Comparison of ENCODE assay signal across 9 cellular contexts in genomic region chr21:45011911-45012660, GRCh38.
DNase-seq lines count a peak whose midpoint lies in the region; ATAC-seq, FAIRE-seq and TF ChIP-seq lines count a peak whose summit lies in the region.
"Had no signal": no experiment of that assay in that cellular context is flagged by ENCODE, and none has a peak within 500 bp of the region (broad histone marks: within the 10 kb centered on the region; RNA-seq: fewer than 3 reads in every experiment).

No MANE protein-coding gene starts in this region.

- H3K36me3 Mint-ChIP-seq in activated CD4-positive, alpha-beta T cell treated with anti-CD3 and anti-CD28 coated beads for 36 hours (ENCODE audit: low read depth): no peaks in the 10 kb centered on the region
- H3K36me3 Mint-ChIP-seq in activated CD8-positive, alpha-beta T cell treated with anti-CD3 and anti-CD28 coated beads, Interleukin-2, amount 10 ng/mL, durations not matched to agents 7 days and 5 days (ENCODE audit: low read depth): no peaks in the 10 kb centered on the region

- peaks cover 19% of the 10 kb centered on the region for H3K27me3 Mint-ChIP-seq in activated CD4-positive, alpha-beta T cell treated with anti-CD3 and anti-CD28 coated beads for 36 hours
- H3K27me3 Mint-ChIP-seq in activated CD8-positive, alpha-beta T cell treated with anti-CD3 and anti-CD28 coated beads, Interleukin-2, amount 10 ng/mL, durations not matched to agents 7 days and 5 days (ENCODE audit: low read depth): peaks cover 35% of the 10 kb centered on the region

- no peak overlapping the region for H3K27ac Mint-ChIP-seq in activated CD4-positive, alpha-beta T cell treated with anti-CD3 and anti-CD28 coated beads for 36 hours
- no peak overlapping the region for H3K27ac Mint-ChIP-seq in activated CD8-positive, alpha-beta T cell treated with anti-CD3 and anti-CD28 coated beads, Interleukin-2, amount 10 ng/mL, durations not matched to agents 7 days and 5 days

- peaks cover 7% of the 10 kb centered on the region for H3K4me1 ChIP-seq in body of pancreas

- DNase-seq in activated CD4-positive, alpha-beta T cell treated with anti-CD3 and anti-CD28 coated beads for 36 hours: peak; percentile 1
- no peak for DNase-seq in activated CD4-positive, alpha-beta T cell treated with anti-CD3 and anti-CD28 coated beads for 1 hour
- peak in 2 of 4 donors; percentile 9 to 23 for DNase-seq in body of pancreas
- DNase-seq in islet precursor cell: peak; percentile 100
- DNase-seq in urothelium cell line (ENCODE audit: low spot score): peak; percentile 91
- DNase-seq in activated CD8-positive, alpha-beta T cell treated with anti-CD3 and anti-CD28 coated beads, Interleukin-2, amount 10 ng/mL, durations not matched to agents 7 days and 5 days: no peak
- no peak for DNase-seq in COR-L47 (lab: John Stamatoyannopoulos, UW)
- DNase-seq in DMS153 (lab: John Stamatoyannopoulos, UW): no peak

- no peaks in the 10 kb centered on the region for H3K27me3 ChIP-seq in body of pancreas

- intact Hi-C loops in activated CD4-positive, alpha-beta T cell treated with anti-CD3 and anti-CD28 coated beads for 36 hours (cut with DNase I, micrococcal nuclease): no loop called here
- intact Hi-C loops in body of pancreas (cut with DNase I): no loop called here

- CTCF ChIA-PET in activated CD4-positive, alpha-beta T cell treated with anti-CD3 and anti-CD28 coated beads for 36 hours (lab: Charles Lee): interaction anchor here (0.6 kb wide), 1 partner anchor 256 kb away, joined by 3 read pairs; no protein-coding TSS in a partner anchor
- CTCF ChIA-PET in activated CD8-positive, alpha-beta T cell treated with anti-CD3 and anti-CD28 coated beads, Interleukin-2, amount 10 ng/mL, durations not matched to agents 7 days and 5 days (lab: Charles Lee): interaction anchor here (1.3 kb wide), 1 partner anchor 116 kb away, joined by 3 read pairs; no protein-coding TSS in a partner anchor

- no peak for TF ChIP-seq CTCF in body of pancreas (IDR thresholded peaks at IDR 0.05)

- no peak overlapping the region for H3K27ac ChIP-seq in body of pancreas

- H3K4me3 Mint-ChIP-seq in activated CD4-positive, alpha-beta T cell treated with anti-CD3 and anti-CD28 coated beads for 36 hours: no peak overlapping the region
- H3K4me3 Mint-ChIP-seq in activated CD8-positive, alpha-beta T cell treated with anti-CD3 and anti-CD28 coated beads, Interleukin-2, amount 10 ng/mL, durations not matched to agents 7 days and 5 days: no peak overlapping the region

- no peaks in the 10 kb centered on the region for H3K9me3 ChIP-seq in body of pancreas

- no peak for ATAC-seq in activated CD4-positive, alpha-beta T cell treated with anti-CD3 and anti-CD28 coated beads for 36 hours
- ATAC-seq in body of pancreas: peak; percentile 64
- ATAC-seq in activated CD8-positive, alpha-beta T cell treated with anti-CD3 and anti-CD28 coated beads, Interleukin-2, amount 10 ng/mL, durations not matched to agents 7 days and 5 days: no peak

- 44% methylated on average over 27 of the region's 30 CpGs; no CpG with 5 or more reads in 1 of the 2 donors for WGBS in body of pancreas, 2 donors

- no peaks in the 10 kb centered on the region for H3K36me3 ChIP-seq in body of pancreas (replicated peaks in 1 of 2; ENCODE audit: insufficient read depth in 1 of 2, low read depth in 2 of 2)

- H3K9me3 Mint-ChIP-seq in activated CD4-positive, alpha-beta T cell treated with anti-CD3 and anti-CD28 coated beads for 36 hours (ENCODE audit: low read depth): no peaks in the 10 kb centered on the region
- H3K9me3 Mint-ChIP-seq in activated CD8-positive, alpha-beta T cell treated with anti-CD3 and anti-CD28 coated beads, Interleukin-2, amount 10 ng/mL, durations not matched to agents 7 days and 5 days (ENCODE audit: insufficient read depth): no peaks in the 10 kb centered on the region

- POLR2A ChIA-PET in activated CD4-positive, alpha-beta T cell treated with anti-CD3 and anti-CD28 coated beads for 36 hours (lab: Charles Lee): no interaction called here
- POLR2A ChIA-PET in activated CD8-positive, alpha-beta T cell treated with anti-CD3 and anti-CD28 coated beads, Interleukin-2, amount 10 ng/mL, durations not matched to agents 7 days and 5 days (lab: Charles Lee): no interaction called here

- FAIRE-seq in urothelium cell line (lab: Jason Lieb, UNC): peak; percentile 55
- FAIRE-seq: A204.1 had no signal

- H3K4me3 ChIP-seq in body of pancreas: no peak overlapping the region

- no peaks in the 10 kb centered on the region for H3K4me1 Mint-ChIP-seq in activated CD4-positive, alpha-beta T cell treated with anti-CD3 and anti-CD28 coated beads for 36 hours
- H3K4me1 Mint-ChIP-seq in activated CD8-positive, alpha-beta T cell treated with anti-CD3 and anti-CD28 coated beads, Interleukin-2, amount 10 ng/mL, durations not matched to agents 7 days and 5 days (ENCODE audit: low read depth): peaks cover 4% of the 10 kb centered on the region

- TF ChIP-seq POLR2A in body of pancreas (IDR thresholded peaks at IDR 0.05): no peak

Comparison
In these comparisons a context has a peak if more than half of its experiments do, and no peak if none do; other contexts are left out.
1. DNase-seq: peak in activated CD4-positive, alpha-beta T cell treated with anti-CD3 and anti-CD28 coated beads for 36 hours (single experiment), islet precursor cell (single experiment) and urothelium cell line (single experiment); none in activated CD4-positive, alpha-beta T cell treated with anti-CD3 and anti-CD28 coated beads for 1 hour (single experiment), activated CD8-positive, alpha-beta T cell treated with anti-CD3 and anti-CD28 coated beads, Interleukin-2, amount 10 ng/mL, durations not matched to agents 7 days and 5 days (single experiment), COR-L47 (single experiment) and DMS153 (single experiment).